1 cellular context compared by ENCODE assay signal in genomic region chr6:37580164-37580955, GRCh38.
TF ChIP-seq lines count a peak whose summit lies in the region.

No MANE protein-coding gene starts in this region.

TF ChIP-seq in K562, 482 proteins besides CTCF, POLR2A, EP300 and RAD21 (continued from another document and continues in another):
- TF ChIP-seq UBTF (IDR thresholded peaks at IDR 0.05; ENCODE audit: borderline replicate concordance in 1 of 2, low read depth in 2 of 2, low read length in 2 of 2): no peak
- peak in 1 of 2 experiments; percentile 22; a peak in 1 of 4 replicates for TF ChIP-seq KDM1A (IDR thresholded peaks at IDR 0.05)
- no peak for TF ChIP-seq ZNF140 (CRISPR knock-in tag; IDR thresholded peaks at IDR 0.05)
- peak; percentile 69; the same call in 1 of the 2 replicates for TF ChIP-seq SMARCA5 (IDR thresholded peaks at IDR 0.05)
- TF ChIP-seq HNRNPL (IDR thresholded peaks at IDR 0.05; ENCODE audit: low read depth, low read length): no peak
- peak; percentile 44; the same call in 1 of the 2 replicates for TF ChIP-seq RAD51 (IDR thresholded peaks at IDR 0.05; ENCODE audit: borderline replicate concordance, low read depth)
- peak; percentile 21; the same call in 1 of the 2 replicates for TF ChIP-seq MAFG (tag; conservative IDR thresholded peaks at IDR 0.05)
- no peak for TF ChIP-seq SMAD3 (CRISPR knock-in tag; conservative IDR thresholded peaks at IDR 0.05)
- no peak for TF ChIP-seq ZNF561 (CRISPR knock-in tag; conservative IDR thresholded peaks at IDR 0.05)
- no peak for TF ChIP-seq SREBF1 (IDR thresholded peaks at IDR 0.05; ENCODE audit: borderline replicate concordance, low read depth, low read length)
- TF ChIP-seq GATAD2A (IDR thresholded peaks at IDR 0.05): no peak
- TF ChIP-seq CHD4 (IDR thresholded peaks at IDR 0.05; ENCODE audit: insufficient read depth, insufficient replicate concordance, low read depth, low read length, poor library complexity, severe bottlenecking): no peak
- no peak for TF ChIP-seq MBD2 (IDR thresholded peaks at IDR 0.05; ENCODE audit: borderline replicate concordance, low read depth)
- TF ChIP-seq SPI1 (IDR thresholded peaks at IDR 0.05; ENCODE audit: borderline replicate concordance, low read depth, low read length): no peak
- peak; percentile 71 for TF ChIP-seq ZNF316 (IDR thresholded peaks at IDR 0.05)
- 0 out of 2 replicates have a peak, but pooled peaks have one; percentile 21 for TF ChIP-seq CTBP1 (IDR thresholded peaks at IDR 0.05; ENCODE audit: borderline replicate concordance)
- TF ChIP-seq XRCC5 (IDR thresholded peaks at IDR 0.05; ENCODE audit: low read depth, low read length): no peak
- no peak for TF ChIP-seq ZNF175 (CRISPR knock-in tag; IDR thresholded peaks at IDR 0.05; ENCODE audit: low read depth)
- TF ChIP-seq E2F6 (IDR thresholded peaks at IDR 0.05; ENCODE audit: borderline replicate concordance in 1 of 2, extremely low read depth in 1 of 2, insufficient read depth in 1 of 2, insufficient read length in 1 of 2, low read depth in 1 of 2, low read length in 1 of 2, poor library complexity in 1 of 2, severe bottlenecking in 1 of 2): peak in 1 of 2 experiments; percentile 26
- TF ChIP-seq NFIX (CRISPR knock-in tag; IDR thresholded peaks at IDR 0.05; ENCODE audit: low read depth): no peak
- no peak for TF ChIP-seq ZNF407 (IDR thresholded peaks at IDR 0.05; ENCODE audit: low read depth)
- TF ChIP-seq E2F4 (CRISPR knock-in tag; IDR thresholded peaks at IDR 0.05; ENCODE audit: low read depth): no peak
- peak; percentile 76 for TF ChIP-seq BHLHE40 (IDR thresholded peaks at IDR 0.05; ENCODE audit: low read length)
- TF ChIP-seq CBX1 (IDR thresholded peaks at IDR 0.05; ENCODE audit: low read depth): no peak
- no peak for TF ChIP-seq CBX5 (IDR thresholded peaks at IDR 0.05; ENCODE audit: borderline replicate concordance, low read depth)
- TF ChIP-seq HIVEP1 (CRISPR knock-in tag; IDR thresholded peaks at IDR 0.05): no peak
- no peak for TF ChIP-seq ZNF668 (CRISPR knock-in tag; IDR thresholded peaks at IDR 0.05)
- no peak for TF ChIP-seq MIER1 (IDR thresholded peaks at IDR 0.05; ENCODE audit: low read depth)
- TF ChIP-seq ZNF239 (CRISPR knock-in tag; IDR thresholded peaks at IDR 0.05): no peak
- no peak for TF ChIP-seq SAFB (IDR thresholded peaks at IDR 0.05; ENCODE audit: borderline replicate concordance, low read depth, low read length)
- TF ChIP-seq BCOR (IDR thresholded peaks at IDR 0.05): 0 out of 2 replicates have a peak, but pooled peaks have one; percentile 25
- TF ChIP-seq ZNF398 (CRISPR knock-in tag; IDR thresholded peaks at IDR 0.05): no peak
- TF ChIP-seq GMEB1 (CRISPR knock-in tag; IDR thresholded peaks at IDR 0.05): no peak
- TF ChIP-seq CEBPB (tag; IDR thresholded peaks at IDR 0.05): no peak
- TF ChIP-seq DPF2 (IDR thresholded peaks at IDR 0.05): no peak
- no peak for TF ChIP-seq CBFA2T2 (conservative IDR thresholded peaks at IDR 0.05)
- TF ChIP-seq PREB (CRISPR knock-in tag; IDR thresholded peaks at IDR 0.05): no peak
- no peak for TF ChIP-seq SLC30A9 (CRISPR knock-in tag; IDR thresholded peaks at IDR 0.05)
- no peak for TF ChIP-seq IFI16 (CRISPR knock-in tag; IDR thresholded peaks at IDR 0.05)
- TF ChIP-seq ZFP36 (IDR thresholded peaks at IDR 0.05; ENCODE audit: low read depth, low read length, partially characterized antibody): no peak
- no peak for TF ChIP-seq ZNF584 (CRISPR knock-in tag; IDR thresholded peaks at IDR 0.05; ENCODE audit: low read depth)
- no peak for TF ChIP-seq SMARCC2 (IDR thresholded peaks at IDR 0.05; ENCODE audit: low read depth)
- no peak for TF ChIP-seq CAMTA2 (CRISPR knock-in tag; conservative IDR thresholded peaks at IDR 0.05)
- TF ChIP-seq FOSL1 (tag; conservative IDR thresholded peaks at IDR 0.05): peak; percentile 59
- no peak for TF ChIP-seq THRA (IDR thresholded peaks at IDR 0.05)
- no peak for TF ChIP-seq FOXA1 (IDR thresholded peaks at IDR 0.05; ENCODE audit: borderline replicate concordance)
- TF ChIP-seq HNRNPK (IDR thresholded peaks at IDR 0.05; ENCODE audit: low read depth, low read length, poor library complexity, severe bottlenecking): no peak
- no peak for TF ChIP-seq HCFC1 (IDR thresholded peaks at IDR 0.05; ENCODE audit: low read depth, low read length)
- no peak for TF ChIP-seq STAT5B (CRISPR knock-in tag; IDR thresholded peaks at IDR 0.05)
- no peak for TF ChIP-seq ZNF589 (CRISPR knock-in tag; IDR thresholded peaks at IDR 0.05; ENCODE audit: low read depth)
- TF ChIP-seq TAF9B (IDR thresholded peaks at IDR 0.05; ENCODE audit: partially characterized antibody): no peak
- TF ChIP-seq ZEB2 (IDR thresholded peaks at IDR 0.05): no peak
- no peak for TF ChIP-seq ZNF436 (CRISPR knock-in tag; IDR thresholded peaks at IDR 0.05)
- TF ChIP-seq ZKSCAN3 (CRISPR knock-in tag; IDR thresholded peaks at IDR 0.05): no peak
